In genomic region chr15:55897560-55898336, GRCh38 we compare ENCODE assay signal across 8 cellular contexts.
DNase-seq lines count a peak whose midpoint lies in the region; ATAC-seq and TF ChIP-seq lines count a peak whose summit lies in the region.

No MANE protein-coding gene starts in this region.

- CTCF ChIA-PET in GM10248 (lab: Yijun Ruan, JAX), result interaction anchor here (0.7 to 4.3 kb wide), 11 partner anchors 7 to 532 kb away, joined by 3 to 21 read pairs (median 4); no protein-coding TSS in a partner anchor

- H3K4me1 ChIP-seq in testis, result peaks cover 4% of the 10 kb centered on the region

- no peak overlapping the region for H3K27ac ChIP-seq in testis

- TF ChIP-seq CTCF in GM10248 (IDR thresholded peaks at IDR 0.05; ENCODE audit: control extremely low read depth, extremely low read depth, low read depth, missing control alignments), result peak; percentile 78
- TF ChIP-seq CTCF in testis (IDR thresholded peaks at IDR 0.05), result peak; percentile 35 to 71 (median 50)

- no peak for TF ChIP-seq POLR2A in testis (IDR thresholded peaks at IDR 0.05)

- 54 to 56% methylated on average over 6 of the region's 6 CpGs for WGBS in testis, 2 donors

- DNase-seq in A172 (ENCODE audit: low spot score) (peak; percentile 78), GM10248 (ENCODE audit: extremely low spot score) (peak; percentile 32), NCI-H2081 (lab: John Stamatoyannopoulos, UW) (peak; percentile 12 to 44), astrocyte of the hippocampus (ENCODE audit: low read depth, low spot score) (peak; percentile 70), iPS-NIHi7 (ENCODE audit: extremely low spot score) (peak; percentile 86), testis (peak; percentile 59), dedifferentiated amniotic fluid mesenchymal stem cell (ENCODE audit: extremely low spot score) (no peak)

- POLR2A ChIA-PET in GM10248 (lab: Yijun Ruan, JAX), result no interaction called here

- no peaks in the 10 kb centered on the region for H3K9me3 ChIP-seq in testis

- no peaks in the 10 kb centered on the region for H3K36me3 ChIP-seq in testis (ENCODE audit: low read depth, missing control alignments)

- H3K4me3 ChIP-seq in testis, result no peak overlapping the region

- H3K27me3 ChIP-seq in testis, result no peaks in the 10 kb centered on the region

- intact Hi-C loops in testis (cut with DNase I; ENCODE audit: low total_unique reads), result no loop called here

- ATAC-seq in GM21529 (IDR thresholded peaks at IDR 0.05; ENCODE audit: unreplicated experiment), result no peak
